8 cellular contexts compared by ENCODE assay signal in the genomic region with DNA sequence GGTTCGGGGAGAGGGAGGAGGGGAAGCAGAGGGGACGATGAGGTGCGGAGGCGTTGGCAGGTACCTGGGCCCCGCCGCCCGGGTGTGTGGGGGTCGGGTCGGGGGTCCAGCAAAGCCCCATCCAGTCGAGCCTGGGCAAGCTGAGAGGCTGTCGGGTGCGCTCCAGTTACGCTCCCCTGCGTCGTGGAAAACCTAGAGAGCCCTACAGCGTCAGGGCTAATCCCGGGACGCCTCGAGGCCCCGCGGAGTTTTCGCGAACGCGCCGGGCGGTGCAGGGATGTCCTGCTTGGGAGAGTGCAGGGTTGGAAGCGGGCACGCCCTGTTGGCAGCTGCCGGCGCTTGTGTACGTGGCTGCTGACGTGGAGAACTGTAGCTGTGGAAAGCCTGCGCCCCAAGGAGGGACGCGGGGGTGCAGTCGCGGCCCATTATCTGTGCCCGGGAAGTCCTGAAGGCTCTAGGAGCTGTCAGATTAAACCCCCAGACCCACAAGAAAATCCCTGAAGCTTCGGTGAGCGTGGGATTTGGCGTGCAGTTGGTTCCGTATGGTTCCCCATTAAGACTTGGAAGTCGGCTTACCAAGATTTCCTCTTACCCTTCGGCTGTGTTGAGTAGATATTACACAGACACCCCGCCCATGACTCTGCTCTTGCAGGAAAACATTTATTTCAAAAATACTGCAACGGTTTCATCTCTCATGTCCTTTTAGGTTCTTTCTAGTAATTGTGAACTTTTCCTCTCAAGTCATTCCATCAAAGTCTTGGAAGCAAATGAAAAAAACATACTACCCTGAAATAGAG. TPM values are rescaled to one million over a fixed set of nuclear protein-coding genes. Genes with fewer than 3 reads are reported as not detected.
DNase-seq lines count a peak whose midpoint lies in the region; FAIRE-seq and TF ChIP-seq lines count a peak whose summit lies in the region.

No MANE protein-coding gene starts in this region.

- DNase-seq in GM04504 (ENCODE audit: low read depth) (peak; percentile 90), H4 (ENCODE audit: low spot score) (peak; percentile 72), MG63 (peak; percentile 97), immature natural killer cell (peak; percentile 71 to 75 (median 72)), small intestine (peak; percentile 90), GM19240 (ENCODE audit: insufficient read length, low spot score) (no peak)

- H3K36me3 Mint-ChIP-seq in brain (no peaks in the 10 kb centered on the region), immature natural killer cell (peaks cover 0 to 4% (median 0%) of the 10 kb centered on the region in 3 donors)

- H3K27ac Mint-ChIP-seq in brain (peak overlapping the region; percentile 86 to 99 (median 98)), immature natural killer cell (peak overlapping the region; percentile 82 to 97 (median 94))

- no peaks in the 10 kb centered on the region for H3K27me3 ChIP-seq in MG63
- H3K27me3 ChIP-seq in small intestine (ENCODE audit: control insufficient read depth in 2 of 2, insufficient read depth in 2 of 2, low read length in 2 of 2): no peaks in the 10 kb centered on the region

- 0 to 1% (median 0%) methylated on average over 43 to 47 of the region's 47 CpGs for WGBS in small intestine, 3 donors

- TF ChIP-seq CTCF in brain (conservative IDR thresholded peaks at IDR 0.05): no peak

- H3K27me3 Mint-ChIP-seq in brain (peaks cover 4% of the 10 kb centered on the region), immature natural killer cell (ENCODE audit: low read depth in 3 of 3) (peaks cover 2 to 16% (median 6%) of the 10 kb centered on the region in 3 donors)

- H3K4me3 Mint-ChIP-seq in brain: peak overlapping the region; percentile 82 to 93 (median 87)
- peak overlapping the region; percentile 85 to 91 (median 90) for H3K4me3 Mint-ChIP-seq in immature natural killer cell

- H3K4me3 ChIP-seq in MG63 (peak overlapping the region; percentile 62), small intestine (ENCODE audit: low read depth in 1 of 2, low read length in 2 of 2) (peak overlapping the region; percentile 59 to 74)

- H3K9me3 Mint-ChIP-seq in brain (peaks cover 0 to 2% (median 0%) of the 10 kb centered on the region in 5 experiments), immature natural killer cell (peaks cover 0 to 2% (median 0%) of the 10 kb centered on the region in 6 donors)

- H3K4me1 ChIP-seq in small intestine (ENCODE audit: control insufficient read depth in 2 of 2, insufficient read depth in 1 of 2, low read depth in 1 of 2, low read length in 1 of 2): peaks cover 0 to 7% of the 10 kb centered on the region in 2 donors

- peaks cover 15% of the 10 kb centered on the region for H3K36me3 ChIP-seq in MG63
- H3K36me3 ChIP-seq in small intestine (ENCODE audit: control insufficient read depth in 2 of 2, insufficient read depth in 2 of 2, low read length in 2 of 2): no peaks in the 10 kb centered on the region

- FAIRE-seq in TTC549 (lab: Jason Lieb, UNC): peak; percentile 34
- no peak for FAIRE-seq in small intestine (lab: Jason Lieb, UNC)

- peak overlapping the region; percentile 98 to 99 for H3K27ac ChIP-seq in small intestine (ENCODE audit: low read depth in 1 of 2, low read length in 1 of 2)

- peaks cover 49% of the 10 kb centered on the region for H3K4me1 Mint-ChIP-seq in brain
- H3K4me1 Mint-ChIP-seq in immature natural killer cell: peaks cover 33 to 54% of the 10 kb centered on the region in 2 donors

- H3K9me3 ChIP-seq in MG63: peaks cover 2% of the 10 kb centered on the region
- no peaks in the 10 kb centered on the region for H3K9me3 ChIP-seq in small intestine (ENCODE audit: control insufficient read depth, low read depth)

RNA-seq across cellular contexts. Expression of a gene that starts 11.3 kb away (rescaled TPM):
- total RNA-seq in H4 (2014; rRNA removed; shearing (Covaris generic)): 203 and 263 TPM in 2 replicates
- total RNA-seq in MG63 (2014; rRNA removed; shearing (Covaris generic); ENCODE audit: low replicate concordance): 331 and 535 TPM in 2 replicates
- polyA plus RNA-seq in brain (ENCODE audit: insufficient read depth, low read depth, low replicate concordance) (36.1 TPM), immature natural killer cell (100 to 1,000 TPM in 1 of 3 donors, 10 to 100 TPM in 2; 52.6 to 116 (median 92.7) TPM), small intestine (10 to 100 TPM; 27.8 to 69.4 (median 32.9) TPM)
